Comparison of ENCODE assay signal across 8 cellular contexts in genomic region chr17:44123356-44124117, GRCh38. TPM values are rescaled to one million over a fixed set of nuclear protein-coding genes. Genes with fewer than 3 reads are reported as not detected.
A peak's percentile ranks its signal among the peaks of the same experiment; 100 is the strongest.
DNase-seq lines count a peak whose midpoint lies in the region; ATAC-seq and TF ChIP-seq lines count a peak whose summit lies in the region.

TSS of gene HDAC5 (minus strand) at chr17:44123641. CDS start at chr17:44117515, 6,126 bp downstream.

- H3F3A ChIP-seq in neural cell (ENCODE audit: insufficient read depth, low read length, poor library complexity, severe bottlenecking) = no peaks in the 10 kb centered on the region

- in situ Hi-C loops in HAP-1 (cut with MboI; ENCODE audit: low sequenced_read_pairs) = no loop called here

- H2AFZ ChIP-seq in neural cell (ENCODE audit: low read depth, low read length) = peak within 1 kb of the TSS; percentile 48

- H3K27me3 Mint-ChIP-seq in stimulated activated naive CD8-positive, alpha-beta T cell treated with anti-CD3 and anti-CD28 coated beads, Interleukin-15, amount 100 ng/mL, for 72 hours = no peaks in the 10 kb centered on the region

- TF ChIP-seq RAD21 in neural cell (conservative IDR thresholded peaks at IDR 0.05) = peak; percentile 64

- H3K4me3 ChIP-seq in HAP-1 (peak within 1 kb of the TSS; percentile 56), MG63 (peak within 1 kb of the TSS; percentile 61), neural cell (ENCODE audit: low read length) (peak within 1 kb of the TSS; percentile 99)

- H3K27ac Mint-ChIP-seq in stimulated activated naive CD8-positive, alpha-beta T cell treated with anti-CD3 and anti-CD28 coated beads, Interleukin-15, amount 100 ng/mL, for 72 hours = peak within 1 kb of the TSS; percentile 100

- no peaks in the 10 kb centered on the region for H3K9me3 ChIP-seq in HAP-1
- H3K9me3 ChIP-seq in MG63 = no peaks in the 10 kb centered on the region
- H3K9me3 ChIP-seq in neural cell (ENCODE audit: low read length) = no peaks in the 10 kb centered on the region

- DNase-seq in GDM1 (lab: John Stamatoyannopoulos, UW) (peak; percentile 88), HAP-1 (ENCODE audit: low spot score in 2 of 2) (peak; percentile 90 to 98), MG63 (peak; percentile 96), SHP77 treated with DMSO at 0.1 percent for 48 hours (lab: John Stamatoyannopoulos, UW) (peak; percentile 85), fibroblast of the conjunctiva (ENCODE audit: low read depth) (peak; percentile 89)
- DNase-seq in activated effector memory CD4-positive, alpha-beta T cell treated with anti-CD3 and anti-CD28 coated beads, Interleukin-2, amount 50 U/mL, for 16 hours = peak; percentile 99
- peak; percentile 94 to 96 for DNase-seq in stimulated activated naive CD8-positive, alpha-beta T cell treated with anti-CD3 and anti-CD28 coated beads, Interleukin-15, amount 100 ng/mL, for 72 hours

- no peaks in the 10 kb centered on the region for H3K27me3 ChIP-seq in HAP-1 (ENCODE audit: low read depth)
- H3K27me3 ChIP-seq in MG63 = no peaks in the 10 kb centered on the region
- H3K27me3 ChIP-seq in neural cell (ENCODE audit: insufficient read depth, low read depth, low read length) = no peaks in the 10 kb centered on the region

- peak within 1 kb of the TSS; percentile 97 for H3K9ac ChIP-seq in neural cell (ENCODE audit: low read length)

- H3K4me3 Mint-ChIP-seq in stimulated activated naive CD8-positive, alpha-beta T cell treated with anti-CD3 and anti-CD28 coated beads, Interleukin-15, amount 100 ng/mL, for 72 hours = peak within 1 kb of the TSS; percentile 95 to 96

- H3K9me2 ChIP-seq in neural cell (ENCODE audit: insufficient read depth, low read length) = no peaks in the 10 kb centered on the region

- peaks cover 11% of the 10 kb centered on the region for H3K4me1 ChIP-seq in HAP-1

- H3K4me2 ChIP-seq in neural cell (ENCODE audit: low read length) = peak within 1 kb of the TSS; percentile 90

- no peak for TF ChIP-seq EP300 in neural cell (conservative IDR thresholded peaks at IDR 0.05; ENCODE audit: poor library complexity, severe bottlenecking)

- peak; percentile 97 for ATAC-seq in stimulated activated naive CD8-positive, alpha-beta T cell treated with anti-CD3 and anti-CD28 coated beads, Interleukin-15, amount 100 ng/mL, for 72 hours

- TF ChIP-seq CTCF in neural cell (IDR thresholded peaks at IDR 0.05; ENCODE audit: poor library complexity, severe bottlenecking) = peak; percentile 81

- no peaks in the 10 kb centered on the region for H3K9me3 Mint-ChIP-seq in stimulated activated naive CD8-positive, alpha-beta T cell treated with anti-CD3 and anti-CD28 coated beads, Interleukin-15, amount 100 ng/mL, for 72 hours

- no peaks in the 10 kb centered on the region for H3K36me3 ChIP-seq in HAP-1 (replicated peaks)
- no peaks in the 10 kb centered on the region for H3K36me3 ChIP-seq in MG63
- no peaks in the 10 kb centered on the region for H3K36me3 ChIP-seq in neural cell (ENCODE audit: insufficient read depth, low read length)

- H4K20me1 ChIP-seq in neural cell (ENCODE audit: insufficient read depth) = no peaks in the 10 kb centered on the region

- H3K79me2 ChIP-seq in neural cell (replicated peaks; ENCODE audit: insufficient read depth, low read length) = peaks cover 45% of the 10 kb centered on the region

- H3K27ac ChIP-seq in neural cell (ENCODE audit: low read length) = peak within 1 kb of the TSS; percentile 90

- peaks cover 49% of the 10 kb centered on the region for H3K4me1 Mint-ChIP-seq in stimulated activated naive CD8-positive, alpha-beta T cell treated with anti-CD3 and anti-CD28 coated beads, Interleukin-15, amount 100 ng/mL, for 72 hours

TF ChIP-seq in neural cell, 6 proteins besides CTCF, POLR2A, EP300 and RAD21:
- peak; percentile 16 for TF ChIP-seq REST (IDR thresholded peaks at IDR 0.05; ENCODE audit: borderline replicate concordance)
- TF ChIP-seq EZH2 (IDR thresholded peaks at IDR 0.05; ENCODE audit: borderline replicate concordance, insufficient read depth, low read length, poor library complexity, severe bottlenecking) = no peak
- peak; percentile 9 for TF ChIP-seq TAF1 (IDR thresholded peaks at IDR 0.05; ENCODE audit: low read depth)
- TF ChIP-seq SMC3 (conservative IDR thresholded peaks at IDR 0.05; ENCODE audit: poor library complexity) = peak; percentile 74
- TF ChIP-seq MXI1 (conservative IDR thresholded peaks at IDR 0.05; ENCODE audit: poor library complexity, severe bottlenecking) = peak; percentile 66
- TF ChIP-seq POLR2AphosphoS5 (IDR thresholded peaks at IDR 0.05) = peak; percentile 92

RNA-seq across cellular contexts. Expression of gene HDAC5, which starts in this region (rescaled TPM):
- total RNA-seq in MG63 (2014; rRNA removed; shearing (Covaris generic); ENCODE audit: low replicate concordance) = 31.9 and 50.4 TPM in 2 replicates
- polyA plus RNA-seq in neural cell = 93.0 and 97.8 TPM in 2 replicates
- 90.8 and 111 TPM in 2 replicates for polyA minus RNA-seq in neural cell

Comparison
In these comparisons a context has a peak if more than half of its experiments do, and no peak if none do; other contexts are left out.
1. Peak in every context shown above with its lines: DNase-seq, ATAC-seq, H3K4me3 ChIP-seq and H3K27ac ChIP-seq.